Comparison of ENCODE assay signal across 14 cellular contexts in the genomic region with DNA sequence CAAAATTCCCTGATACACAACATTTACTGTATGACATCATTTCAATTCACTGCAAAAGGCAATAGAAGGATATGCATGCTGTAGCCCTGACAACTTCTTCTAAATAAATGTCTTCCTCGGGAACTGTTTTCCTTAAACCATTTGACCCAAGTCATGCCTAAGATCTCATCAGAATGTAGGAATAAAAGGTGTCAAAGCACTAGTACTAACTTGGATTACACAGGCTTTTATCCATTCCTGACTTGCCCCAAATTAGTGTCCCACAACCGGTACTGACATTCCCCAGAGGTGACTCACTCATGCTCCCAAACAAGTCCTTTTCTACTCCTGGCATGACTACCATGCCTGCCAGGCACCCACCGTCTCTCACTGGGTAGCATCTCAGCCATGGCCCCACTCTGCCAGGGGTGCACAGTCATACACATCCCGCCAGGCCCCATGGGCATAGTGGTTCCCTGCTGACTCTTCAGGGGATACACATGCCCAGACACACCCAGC. TPM values are rescaled to one million over a fixed set of nuclear protein-coding genes. Genes with fewer than 3 reads are reported as not detected.
DNase-seq lines count a peak whose midpoint lies in the region; ATAC-seq, FAIRE-seq and TF ChIP-seq lines count a peak whose summit lies in the region.
"Had no signal": no experiment of that assay in that cellular context is flagged by ENCODE, and none has a peak within 500 bp of the region (broad histone marks: within the 10 kb centered on the region; RNA-seq: fewer than 3 reads in every experiment).

No MANE protein-coding gene starts in this region.

- H3K9me2 ChIP-seq in PC-9 (ENCODE audit: insufficient read depth), result no peaks in the 10 kb centered on the region; the same call in 1 of the 2 replicates

- H3K9me3 ChIP-seq in PC-9 (ENCODE audit: insufficient read depth, low read depth) (no peaks in the 10 kb centered on the region), H1 (ENCODE audit: insufficient read depth in 2 of 2, low read depth in 1 of 2, low read length in 1 of 2) (no peaks in the 10 kb centered on the region), tibial artery (peaks cover 0 to 5% (median 0%) of the 10 kb centered on the region in 3 donors)
- H3K9me3 ChIP-seq in naive thymus-derived CD4-positive, alpha-beta T cell (ENCODE audit: control insufficient read depth in 2 of 3, low read length in 3 of 3), result no peaks in the 10 kb centered on the region

- no peak overlapping the region for H2AK5ac ChIP-seq in H1 (ENCODE audit: low read depth, low read length)

- H2BK15ac ChIP-seq in H1 (ENCODE audit: low read length), result no peak overlapping the region

- intact Hi-C loops in PC-9 (cut with micrococcal nuclease; ENCODE audit: unreplicated experiment), result no loop called here
- intact Hi-C loops in naive thymus-derived CD4-positive, alpha-beta T cell (cut with micrococcal nuclease), result no loop called here
- intact Hi-C loops in tibial artery (cut with DNase I; ENCODE audit: low total_unique reads), result no loop called here

- H3K36me3 ChIP-seq in PC-9 (ENCODE audit: low read depth) (no peaks in the 10 kb centered on the region), H1 (ENCODE audit: control insufficient read depth in 2 of 4, insufficient read depth in 4 of 4, low read length in 3 of 4) (no peaks in the 10 kb centered on the region), tibial artery (no peaks in the 10 kb centered on the region)
- no peaks in the 10 kb centered on the region for H3K36me3 ChIP-seq in naive thymus-derived CD4-positive, alpha-beta T cell (ENCODE audit: control insufficient read depth in 2 of 3, insufficient read depth in 3 of 3, low read length in 3 of 3)

- H3K36me3 Mint-ChIP-seq in naive thymus-derived CD4-positive, alpha-beta T cell, result no peaks in the 10 kb centered on the region
- H3K36me3 Mint-ChIP-seq in chondrocyte (ENCODE audit: low read depth), result no peaks in the 10 kb centered on the region
- H3K36me3 Mint-ChIP-seq: activated naive CD4-positive, alpha-beta T cell treated with anti-CD3 and anti-CD28 coated beads, Interleukin-2, amount 50 U/mL, for 24 hours had no signal

- H4K91ac ChIP-seq in H1 (replicated peaks; ENCODE audit: insufficient read length, low read length), result no peak overlapping the region

- H3K4me2 ChIP-seq in PC-9 (no peak overlapping the region), H1 (ENCODE audit: insufficient read depth in 1 of 2, low read depth in 2 of 2, low read length in 2 of 2) (no peak overlapping the region)

- no peak overlapping the region for H3K56ac ChIP-seq in H1 (replicated peaks; ENCODE audit: insufficient read length, low read depth, low read length)

- H3K27me3 Mint-ChIP-seq in naive thymus-derived CD4-positive, alpha-beta T cell, result peaks cover 0 to 13% (median 4%) of the 10 kb centered on the region in 5 donors
- peaks cover 5% of the 10 kb centered on the region for H3K27me3 Mint-ChIP-seq in chondrocyte (ENCODE audit: low read depth)
- H3K27me3 Mint-ChIP-seq: activated naive CD4-positive, alpha-beta T cell treated with anti-CD3 and anti-CD28 coated beads, Interleukin-2, amount 50 U/mL, for 24 hours had no signal

- CTCF ChIA-PET in PC-9 (lab: Charles Lee) (no interaction called here), H1 (lab: Charles Lee; ENCODE audit: partially characterized antibody) (no interaction called here)
- CTCF ChIA-PET in naive thymus-derived CD4-positive, alpha-beta T cell (lab: Charles Lee), result no interaction called here

- H3K4me1 ChIP-seq in PC-9 (replicated peaks; ENCODE audit: insufficient read depth) (peaks cover 5% of the 10 kb centered on the region), H1 (replicated peaks in 1 of 4; ENCODE audit: control insufficient read depth in 3 of 4, insufficient read depth in 4 of 4, low read length in 3 of 4) (peaks cover 0 to 2% (median 0%) of the 10 kb centered on the region in 4 experiments; a peak in 2 of 7 replicates), tibial artery (no peaks in the 10 kb centered on the region)
- no peaks in the 10 kb centered on the region for H3K4me1 ChIP-seq in naive thymus-derived CD4-positive, alpha-beta T cell (ENCODE audit: control insufficient read depth in 2 of 2, insufficient read depth in 2 of 2, low read length in 2 of 2)

- no peak overlapping the region for H4K5ac ChIP-seq in H1 (ENCODE audit: insufficient read length, low read depth, low read length)

- peaks cover 0 to 1% (median 0%) of the 10 kb centered on the region in 7 donors for H3K4me1 Mint-ChIP-seq in naive thymus-derived CD4-positive, alpha-beta T cell
- H3K4me1 Mint-ChIP-seq in chondrocyte (ENCODE audit: low read depth), result peaks cover 10% of the 10 kb centered on the region
- H3K4me1 Mint-ChIP-seq: activated naive CD4-positive, alpha-beta T cell treated with anti-CD3 and anti-CD28 coated beads, Interleukin-2, amount 50 U/mL, for 24 hours had no signal

- H3K79me1 ChIP-seq in H1 (ENCODE audit: low read depth, low read length), result no peaks in the 10 kb centered on the region

- H3K9me3 Mint-ChIP-seq in naive thymus-derived CD4-positive, alpha-beta T cell, result peaks cover 0 to 4% (median 0%) of the 10 kb centered on the region in 11 donors
- H3K9me3 Mint-ChIP-seq in chondrocyte (ENCODE audit: low read depth), result no peaks in the 10 kb centered on the region
- H3K9me3 Mint-ChIP-seq: activated naive CD4-positive, alpha-beta T cell treated with anti-CD3 and anti-CD28 coated beads, Interleukin-2, amount 50 U/mL, for 24 hours; effector memory CD8-positive, alpha-beta T cell had no signal

- no peaks in the 10 kb centered on the region for H3F3A ChIP-seq in PC-9 (ENCODE audit: insufficient read depth, low read depth)

- ATAC-seq in naive thymus-derived CD4-positive, alpha-beta T cell, result peak; percentile 16
- ATAC-seq in GM21619 (IDR thresholded peaks at IDR 0.05; ENCODE audit: unreplicated experiment), result no peak
- ATAC-seq in GM21786 (IDR thresholded peaks at IDR 0.05; ENCODE audit: unreplicated experiment), result no peak
- ATAC-seq: activated CD8-positive, alpha-beta T cell treated with anti-CD3 and anti-CD28 coated beads, Interleukin-2, amount 10 ng/mL, durations not matched to agents 7 days and 5 days; effector memory CD8-positive, alpha-beta T cell had no signal

- TF ChIP-seq POLR2A in H1 (IDR thresholded peaks at IDR 0.05; ENCODE audit: control extremely low read depth in 1 of 2, low read depth in 2 of 2, low read length in 2 of 2), result no peak

- no peak for TF ChIP-seq RAD21 in H1 (IDR thresholded peaks at IDR 0.05 in 1 of 2, conservative IDR thresholded peaks at IDR 0.05 in 1 of 2; ENCODE audit: low read depth in 2 of 2, low read length in 2 of 2)

- TF ChIP-seq CTCF in PC-9 (conservative IDR thresholded peaks at IDR 0.05), result no peak
- TF ChIP-seq CTCF in H1 (IDR thresholded peaks at IDR 0.05; ENCODE audit: control extremely low read depth in 1 of 3, insufficient read depth in 1 of 3, low read depth in 1 of 3, low read length in 3 of 3), result no peak
- no peak for TF ChIP-seq CTCF in tibial artery (IDR thresholded peaks at IDR 0.05)
- TF ChIP-seq CTCF in chondrocyte (IDR thresholded peaks at IDR 0.05), result no peak

- no peaks in the 10 kb centered on the region for H3K27me3 ChIP-seq in PC-9 (ENCODE audit: insufficient read depth, low read depth)
- no peaks in the 10 kb centered on the region for H3K27me3 ChIP-seq in H1 (replicated peaks in 1 of 4; ENCODE audit: control insufficient read depth in 3 of 4, extremely low read depth in 1 of 4, insufficient read depth in 3 of 4, low read length in 3 of 4)
- H3K27me3 ChIP-seq in naive thymus-derived CD4-positive, alpha-beta T cell (ENCODE audit: control insufficient read depth in 2 of 2, insufficient read depth in 2 of 2, low read length in 2 of 2), result no peaks in the 10 kb centered on the region
- H3K27me3 ChIP-seq in tibial artery, result peaks cover 0 to 3% of the 10 kb centered on the region in 2 donors

- H2BK5ac ChIP-seq in H1 (ENCODE audit: low read depth, low read length), result no peak overlapping the region

- H2AFZ ChIP-seq in PC-9 (no peak overlapping the region), H1 (ENCODE audit: low read length) (peak overlapping the region; percentile 26; the same call in 1 of the 2 replicates)

- no peak overlapping the region for H3K27ac Mint-ChIP-seq in naive thymus-derived CD4-positive, alpha-beta T cell
- no peak overlapping the region for H3K27ac Mint-ChIP-seq in chondrocyte (ENCODE audit: unreplicated experiment)
- H3K27ac Mint-ChIP-seq: activated CD8-positive, alpha-beta T cell treated with anti-CD3 and anti-CD28 coated beads, Interleukin-2, amount 10 ng/mL, durations not matched to agents 7 days and 5 days; activated naive CD4-positive, alpha-beta T cell treated with anti-CD3 and anti-CD28 coated beads, Interleukin-2, amount 50 U/mL, for 24 hours; effector memory CD8-positive, alpha-beta T cell had no signal

- H3K9ac ChIP-seq in H1 (replicated peaks in 1 of 4; ENCODE audit: extremely low read depth in 1 of 4, low read depth in 3 of 4, low read length in 3 of 4), result no peak overlapping the region

- H3K27ac ChIP-seq in PC-9 (no peak overlapping the region), H1 (ENCODE audit: low read depth, low read length) (no peak overlapping the region), tibial artery (no peak overlapping the region)
- H3K27ac ChIP-seq in naive thymus-derived CD4-positive, alpha-beta T cell (ENCODE audit: low read depth, low read length), result no peak overlapping the region

- TF ChIP-seq EP300 in H1 (IDR thresholded peaks at IDR 0.05; ENCODE audit: borderline replicate concordance in 1 of 2, low read depth in 2 of 2, low read length in 2 of 2), result no peak

- no peaks in the 10 kb centered on the region for H4K20me1 ChIP-seq in PC-9 (ENCODE audit: insufficient read depth)
- no peaks in the 10 kb centered on the region for H4K20me1 ChIP-seq in H1 (replicated peaks in 1 of 2; ENCODE audit: control insufficient read depth in 1 of 2, insufficient read depth in 2 of 2, low read length in 2 of 2)

- no peak overlapping the region for H3K4me3 Mint-ChIP-seq in naive thymus-derived CD4-positive, alpha-beta T cell
- H3K4me3 Mint-ChIP-seq in chondrocyte (ENCODE audit: unreplicated experiment), result no peak overlapping the region
- H3K4me3 Mint-ChIP-seq: activated CD8-positive, alpha-beta T cell treated with anti-CD3 and anti-CD28 coated beads, Interleukin-2, amount 10 ng/mL, durations not matched to agents 7 days and 5 days; activated naive CD4-positive, alpha-beta T cell treated with anti-CD3 and anti-CD28 coated beads, Interleukin-2, amount 50 U/mL, for 24 hours; effector memory CD8-positive, alpha-beta T cell had no signal

- no peak overlapping the region for H3K18ac ChIP-seq in H1 (ENCODE audit: extremely low read depth, low read length)

- no peak for FAIRE-seq in H1 (lab: Jason Lieb, UNC)
- FAIRE-seq: GM18507, small intestine had no signal

- DNase-seq in GM04504 (ENCODE audit: low read depth) (peak; percentile 32), PC-9 (peak; percentile 57 to 66), H1 (ENCODE audit: low read depth in 1 of 2, low spot score in 2 of 2) (no peak), tibial artery (no peak), chondrocyte (ENCODE audit: low spot score) (no peak)
- no peak for DNase-seq in naive thymus-derived CD4-positive, alpha-beta T cell
- DNase-seq: activated CD8-positive, alpha-beta T cell treated with anti-CD3 and anti-CD28 coated beads, Interleukin-2, amount 10 ng/mL, durations not matched to agents 7 days and 5 days; DMS153; effector memory CD8-positive, alpha-beta T cell; small intestine had no signal

- H4K8ac ChIP-seq in H1 (ENCODE audit: extremely low read depth, insufficient read depth, low read length), result no peak overlapping the region

- POLR2A ChIA-PET in PC-9 (lab: Charles Lee; ENCODE audit: unreplicated experiment), result interaction anchor here (0.6 kb wide), 1 partner anchor 28 kb away, joined by 3 read pairs; no protein-coding TSS in a partner anchor
- POLR2A ChIA-PET in H1 (lab: Charles Lee; ENCODE audit: partially characterized antibody), result no interaction called here
- POLR2A ChIA-PET in naive thymus-derived CD4-positive, alpha-beta T cell (lab: Charles Lee), result no interaction called here

- no peak overlapping the region for H2BK120ac ChIP-seq in H1 (replicated peaks; ENCODE audit: low read depth, low read length)

- no peak overlapping the region for H2BK12ac ChIP-seq in H1 (ENCODE audit: low read depth, low read length)

- H3K79me2 ChIP-seq in PC-9 (ENCODE audit: low read depth) (no peaks in the 10 kb centered on the region), H1 (ENCODE audit: control insufficient read depth in 1 of 2, insufficient read depth in 2 of 2, low read length in 2 of 2) (no peaks in the 10 kb centered on the region)

- H3K4ac ChIP-seq in H1 (replicated peaks; ENCODE audit: insufficient read length, low read depth, low read length), result no peak overlapping the region

- no TSS peak for BruUV-seq in PC-9 (replicated peaks; lab: Mats Ljungman, UMichigan)

- H3K23me2 ChIP-seq in H1 (ENCODE audit: low read depth, low read length), result no peaks in the 10 kb centered on the region; the same call in 1 of the 2 replicates

- H3K14ac ChIP-seq in H1 (ENCODE audit: insufficient read length), result no peak overlapping the region

- H2BK20ac ChIP-seq in H1 (ENCODE audit: low read length), result no peak overlapping the region

- WGBS in H1 (ENCODE audit: extremely low coverage in 1 of 2, insufficient coverage in 1 of 2, insufficient read length in 1 of 2, insufficient replicate concordance in 2 of 2, low coverage in 1 of 2, low lambda C conversion rate in 2 of 2, missing lambda C conversion rate in 1 of 2), 2 experiments, result 75% methylated on average over 4 of the region's 4 CpGs; no CpG with 5 or more reads in 1 of the 2 experiments

- H3K4me3 ChIP-seq in PC-9 (no peak overlapping the region), H1 (ENCODE audit: extremely low read depth in 1 of 4, insufficient read depth in 2 of 4, low read depth in 3 of 4, low read length in 4 of 4) (no peak overlapping the region), tibial artery (no peak overlapping the region)
- H3K4me3 ChIP-seq in naive thymus-derived CD4-positive, alpha-beta T cell (ENCODE audit: low read length), result no peak overlapping the region

- H3K23ac ChIP-seq in H1 (ENCODE audit: insufficient read length), result no peak overlapping the region

RNA-seq across cellular contexts. Expression of gene MTX3, which starts 34.8 kb away (rescaled TPM):
- 20.9 and 22.8 TPM in 2 replicates for total RNA-seq in PC-9 (2021)
- total RNA-seq in H1 (2021; fragmentation: NEBNext Ultra II Directional; extraction: Animal tissue kit (Norgen Biotek cat#: 25700)), result 27.9 and 28.8 TPM in 2 replicates
- 8.7 and 9.4 TPM in 2 replicates for polyA plus RNA-seq in H1 (2011; rRNA removed)
- polyA plus RNA-seq in H1 (2011; cell fraction: cytosol; rRNA removed), result 13.8 TPM
- polyA plus RNA-seq in H1 (2011; cell fraction: nucleus; rRNA removed), result 10.2 TPM
- 8.0 to 17.8 TPM (median 10.3 TPM) in 4 replicates for polyA plus RNA-seq in H1 (2012, experiment 1 of 2)
- polyA plus RNA-seq in H1 (2012, experiment 2 of 2), result 0.71 TPM
- polyA plus RNA-seq in H1 (2013, experiment 1 of 2), result 13.0 TPM
- 11.8 TPM for polyA plus RNA-seq in H1 (2013, experiment 2 of 2)
- 23.7 and 39.6 TPM in 2 replicates for polyA minus RNA-seq in H1 (2011; rRNA and poly(A)+ RNA removed)
- polyA minus RNA-seq in H1 (2011; cell fraction: cytosol; rRNA and poly(A)+ RNA removed), result 18.0 TPM
- 34.3 TPM for polyA minus RNA-seq in H1 (2011; cell fraction: nucleus; rRNA and poly(A)+ RNA removed)
- total RNA-seq in naive thymus-derived CD4-positive, alpha-beta T cell, result 10 to 100 TPM; 12.9 to 31.0 (median 24.4) TPM
- polyA plus RNA-seq in naive thymus-derived CD4-positive, alpha-beta T cell, result 1 to 10 TPM; 2.1 to 2.2 TPM
- 11.5 to 12.8 TPM (median 12.5 TPM) in 3 replicates for total RNA-seq in chondrocyte

Comparison
In these comparisons a context has a peak if more than half of its experiments do, and no peak if none do; other contexts are left out.
1. DNase-seq: peak in GM04504 (single experiment) and PC-9 (2 of 2); none in H1 (0 of 2), naive thymus-derived CD4-positive, alpha-beta T cell (0 of 9), tibial artery (0 of 2) and chondrocyte (single experiment).